24 cellular contexts compared by ENCODE assay signal in the genomic region with DNA sequence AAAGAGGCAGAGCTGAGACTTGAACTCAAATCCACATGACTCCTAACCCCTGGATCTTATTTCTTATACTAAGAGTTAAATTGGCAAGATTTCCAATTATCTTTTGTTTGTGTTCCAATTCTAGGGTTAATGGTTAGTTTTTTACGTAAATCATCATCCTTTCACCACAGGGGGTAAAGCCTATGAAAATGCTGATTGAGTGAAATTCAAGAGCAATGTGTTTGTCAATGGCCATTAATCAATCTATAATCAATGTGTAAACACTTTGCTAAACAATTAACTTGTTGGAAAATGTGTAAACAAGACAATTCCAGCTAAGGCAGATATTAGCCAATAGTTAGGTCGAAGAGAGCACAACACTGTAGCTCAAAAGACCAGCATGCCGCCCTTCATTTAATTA.
"Had no signal": no experiment of that assay in that cellular context is flagged by ENCODE, and none has a peak within 500 bp of the region (broad histone marks: within the 10 kb centered on the region; RNA-seq: fewer than 3 reads in every experiment).

No MANE protein-coding gene starts in this region.

- H3K36me3 Mint-ChIP-seq: activated naive CD4-positive, alpha-beta T cell treated with anti-CD3 and anti-CD28 coated beads, Interleukin-2, amount 50 U/mL, for 24 hours; WTC11 had no signal

- H3K27me3 Mint-ChIP-seq: activated naive CD4-positive, alpha-beta T cell treated with anti-CD3 and anti-CD28 coated beads, Interleukin-2, amount 50 U/mL, for 24 hours; T-helper 17 cell had no signal

- H3K9me3 Mint-ChIP-seq: activated naive CD4-positive, alpha-beta T cell treated with anti-CD3 and anti-CD28 coated beads, Interleukin-2, amount 50 U/mL, for 24 hours had no signal

- H3K27me3 ChIP-seq: body of pancreas had no signal

- DNase-seq: activated CD4-positive, alpha-beta T cell treated with anti-CD3 and anti-CD28 coated beads for 48 hours; activated CD4-positive, alpha-beta T cell treated with anti-CD3 and anti-CD28 coated beads, Interleukin-2, amount 50 U/mL, for 4 hours; activated CD4-positive, CD25-positive, alpha-beta regulatory T cell treated with anti-CD3 and anti-CD28 coated beads, Interleukin-2, amount 50 U/mL, for 72 hours; activated CD8-positive, alpha-beta memory T cell treated with anti-CD3 and anti-CD28 coated beads, Interleukin-2, amount 50 U/mL, for 48 hours; activated CD8-positive, alpha-beta T cell treated with anti-CD3 and anti-CD28 coated beads, Interleukin-2, amount 10 ng/mL, durations not matched to agents 7 days and 5 days; activated naive CD4-positive, alpha-beta T cell; activated T-cell treated with anti-CD3 and anti-CD28 coated beads, Interleukin-2, amount 50 U/mL, for 1 hour; aorta; body of pancreas; central memory CD4-positive, alpha-beta T cell; NCI-H1092; NCI-H1436; NCI-H187 treated with DMSO at 0.1 percent for 48 hours; NCI-H2081 treated with DMSO at 0.1 percent for 48 hours; NCI-H446; NCI-H524; NCI-H82; NK-92 treated with Interleukin-12 subunit alpha and Interleukin-12 subunit beta, amount 100 ng/mL, for 24 hours; PC-3; SHP77 treated with DMSO at 0.1 percent for 48 hours; T-helper 17 cell; T-helper 9 cell had no signal

- H3K9me3 ChIP-seq: body of pancreas had no signal

- H3K27ac Mint-ChIP-seq: activated CD8-positive, alpha-beta T cell treated with anti-CD3 and anti-CD28 coated beads, Interleukin-2, amount 10 ng/mL, durations not matched to agents 7 days and 5 days; activated naive CD4-positive, alpha-beta T cell treated with anti-CD3 and anti-CD28 coated beads, Interleukin-2, amount 50 U/mL, for 24 hours; T-helper 17 cell had no signal

- H3K4me1 Mint-ChIP-seq: activated naive CD4-positive, alpha-beta T cell treated with anti-CD3 and anti-CD28 coated beads, Interleukin-2, amount 50 U/mL, for 24 hours; T-helper 17 cell had no signal

- ATAC-seq: activated CD8-positive, alpha-beta T cell treated with anti-CD3 and anti-CD28 coated beads, Interleukin-2, amount 10 ng/mL, durations not matched to agents 7 days and 5 days; body of pancreas; PC-3; T-helper 17 cell had no signal

- H3K4me3 Mint-ChIP-seq: activated CD8-positive, alpha-beta T cell treated with anti-CD3 and anti-CD28 coated beads, Interleukin-2, amount 10 ng/mL, durations not matched to agents 7 days and 5 days; activated naive CD4-positive, alpha-beta T cell treated with anti-CD3 and anti-CD28 coated beads, Interleukin-2, amount 50 U/mL, for 24 hours; T-helper 17 cell had no signal

- H3K4me3 ChIP-seq: body of pancreas had no signal

- H3K27ac ChIP-seq: body of pancreas had no signal
